Comparison of ENCODE assay signal across 8 cellular contexts in genomic region chr2:73177645-73178255, GRCh38. TPM values are rescaled to one million over a fixed set of nuclear protein-coding genes. Genes with fewer than 3 reads are reported as not detected.
A peak's percentile ranks its signal among the peaks of the same experiment; 100 is the strongest.
DNase-seq lines count a peak whose midpoint lies in the region; ATAC-seq, FAIRE-seq and TF ChIP-seq lines count a peak whose summit lies in the region.

No MANE protein-coding gene starts in this region.

- H3K27me3 ChIP-seq in left ventricle myocardium inferior (ENCODE audit: low read depth) (peaks cover 40% of the 10 kb centered on the region), keratinocyte (ENCODE audit: control insufficient read depth, extremely low read depth, insufficient read depth, low read length) (peaks cover 31% of the 10 kb centered on the region)

- no peak for FAIRE-seq in keratinocyte (lab: Jason Lieb, UNC)
- peak; percentile 17 for FAIRE-seq in urothelium cell line (lab: Jason Lieb, UNC)

- dilution Hi-C loops in keratinocyte (cut with MboI; ENCODE audit: extremely low pct_ligation_motif_present, low sequenced_read_pairs): no loop called here

- no peaks in the 10 kb centered on the region for H3K79me2 ChIP-seq in keratinocyte (ENCODE audit: control insufficient read depth, insufficient read depth, low read length)

- peak overlapping the region; percentile 86 for H3K4me3 Mint-ChIP-seq in WTC11

- H3K36me3 ChIP-seq in left ventricle myocardium inferior (no peaks in the 10 kb centered on the region), keratinocyte (ENCODE audit: control insufficient read depth in 2 of 2, extremely low read depth in 1 of 2, insufficient read depth in 2 of 2, low read length in 2 of 2) (no peaks in the 10 kb centered on the region)

- CTCF ChIA-PET in WTC11 (lab: Charles Lee): interaction anchor here (0.6 to 5.2 kb wide), 82 partner anchors 9 to 1025 kb away, joined by 3 to 179 read pairs (median 6); partner anchors contain the start of genes CCT7, EGR4, EMX1 and NOTO

- ATAC-seq in Right ventricle myocardium inferior: no peak
- ATAC-seq in WTC11: peak; percentile 33

- no peaks in the 10 kb centered on the region for H3K9me1 ChIP-seq in keratinocyte (ENCODE audit: control insufficient read depth, extremely low read depth, insufficient read depth, low read length)

- peak overlapping the region; percentile 30 for H2AFZ ChIP-seq in keratinocyte (ENCODE audit: control insufficient read depth, low read length)

- H3K4me3 ChIP-seq in left ventricle myocardium inferior (peak overlapping the region; percentile 72), keratinocyte (ENCODE audit: control insufficient read depth in 2 of 3, extremely low read depth in 1 of 3, insufficient read depth in 2 of 3, low read depth in 1 of 3, low read length in 3 of 3) (peak overlapping the region in 2 of 3 experiments; percentile 36 to 76)

- H3K9ac ChIP-seq in keratinocyte (ENCODE audit: control insufficient read depth, extremely low read depth, insufficient read depth, low read length): no peak overlapping the region

- DNase-seq in left ventricle myocardium inferior: no peak
- no peak for DNase-seq in Right ventricle myocardium inferior (ENCODE audit: missing footprints)
- DNase-seq in WTC11 (ENCODE audit: low spot score): peak; percentile 38
- no peak for DNase-seq in keratinocyte (ENCODE audit: low read depth, low spot score)
- DNase-seq in urothelium cell line (ENCODE audit: low spot score): peak; percentile 57
- DNase-seq in HK-2 (ENCODE audit: unreplicated experiment): no peak
- no peak for DNase-seq in SIG-M5 (lab: John Stamatoyannopoulos, UW)
- no peak for DNase-seq in dedifferentiated amniotic fluid mesenchymal stem cell (ENCODE audit: extremely low spot score)

- peaks cover 22% of the 10 kb centered on the region for H3K4me1 Mint-ChIP-seq in WTC11

- POLR2A ChIA-PET in WTC11 (lab: Charles Lee): interaction anchor here (0.5 to 2.2 kb wide), 5 partner anchors 21 to 285 kb away, joined by 3 to 6 read pairs (median 3); no protein-coding TSS in a partner anchor

- H3K36me3 Mint-ChIP-seq in WTC11: no peaks in the 10 kb centered on the region

- no peak overlapping the region for H3K27ac Mint-ChIP-seq in WTC11

- no peak overlapping the region for H3K27ac ChIP-seq in left ventricle myocardium inferior (replicated peaks)
- no peak overlapping the region for H3K27ac ChIP-seq in keratinocyte (ENCODE audit: control insufficient read depth, insufficient read depth, low read length)

- no peaks in the 10 kb centered on the region for H4K20me1 ChIP-seq in keratinocyte (ENCODE audit: control insufficient read depth, extremely low read depth, insufficient read depth, low read length)

- H3K9me3 ChIP-seq in left ventricle myocardium inferior (replicated peaks) (no peaks in the 10 kb centered on the region), keratinocyte (ENCODE audit: control insufficient read depth, low read depth, low read length) (no peaks in the 10 kb centered on the region)

- peak overlapping the region; percentile 95 for H3K4me2 ChIP-seq in keratinocyte (ENCODE audit: control insufficient read depth, extremely low read depth, insufficient read depth, low read depth, low read length)

- TF ChIP-seq CTCF in left ventricle myocardium inferior (IDR thresholded peaks at IDR 0.05; ENCODE audit: borderline replicate concordance): no peak
- TF ChIP-seq CTCF in WTC11 (IDR thresholded peaks at IDR 0.05): no peak
- peak in 1 of 3 experiments; percentile 4 for TF ChIP-seq CTCF in keratinocyte (optimal IDR thresholded peaks at IDR 0.05 in 1 of 3, IDR thresholded peaks at IDR 0.05 in 1 of 3, conservative IDR thresholded peaks at IDR 0.05 in 1 of 3; ENCODE audit: extremely low read depth in 1 of 3, insufficient read depth in 2 of 3, low read length in 3 of 3)

- H3K9me3 Mint-ChIP-seq in WTC11: no peaks in the 10 kb centered on the region

- intact Hi-C loops in left ventricle myocardium inferior (cut with micrococcal nuclease): no loop called here
- intact Hi-C loops in Right ventricle myocardium inferior (cut with DNase I): loop anchor here (5.0 kb wide), 3 partner anchors 185 to 405 kb away; no protein-coding TSS in a partner anchor

- H3K27me3 Mint-ChIP-seq in WTC11 (ENCODE audit: low read depth): peaks cover 97% of the 10 kb centered on the region

- H3K4me1 ChIP-seq in left ventricle myocardium inferior: peaks cover 29% of the 10 kb centered on the region
- peaks cover 19% of the 10 kb centered on the region for H3K4me1 ChIP-seq in keratinocyte (ENCODE audit: control insufficient read depth, extremely low read depth, insufficient read depth, low read length)

TF ChIP-seq in WTC11, 78 proteins besides CTCF, POLR2A, EP300 and RAD21 (continues in another document):
- no peak for TF ChIP-seq FOXJ3 (CRISPR knock-in tag; IDR thresholded peaks at IDR 0.05; ENCODE audit: borderline replicate concordance)
- TF ChIP-seq TP53 (CRISPR knock-in tag; IDR thresholded peaks at IDR 0.05): no peak
- no peak for TF ChIP-seq TEAD1 (CRISPR knock-in tag; IDR thresholded peaks at IDR 0.05)
- no peak for TF ChIP-seq SMAD4 (CRISPR knock-in tag; IDR thresholded peaks at IDR 0.05)
- TF ChIP-seq EMX1 (CRISPR knock-in tag; IDR thresholded peaks at IDR 0.05): no peak
- no peak for TF ChIP-seq STAT6 (CRISPR knock-in tag; conservative IDR thresholded peaks at IDR 0.05; ENCODE audit: low read depth)

RNA-seq across cellular contexts. Expression of gene NOTO, which starts 24.6 kb away (rescaled TPM):
- total RNA-seq in left ventricle myocardium inferior (not detected), Right ventricle myocardium inferior (not detected), WTC11 (2021) (0.15 to 0.23 TPM (median 0.18 TPM) in 3 replicates)
- not detected in 3 replicates for polyA plus RNA-seq in keratinocyte
- not detected for polyA plus RNA-seq in keratinocyte (2011; ENCODE audit: low read depth)
- not detected in 2 replicates for polyA plus RNA-seq in keratinocyte (2011; cell fraction: cytosol; rRNA removed)
- polyA plus RNA-seq in keratinocyte (2011; cell fraction: nucleus; rRNA removed): not detected in 2 replicates
- not detected in 2 replicates for polyA plus RNA-seq in keratinocyte (2012; ENCODE audit: low replicate concordance)
- not detected in 3 replicates for polyA minus RNA-seq in keratinocyte
- not detected for polyA minus RNA-seq in keratinocyte (2011; cell fraction: cytosol; rRNA and poly(A)+ RNA removed)
- polyA minus RNA-seq in keratinocyte (2011; cell fraction: nucleus; rRNA and poly(A)+ RNA removed): not detected in 2 replicates

RNA-seq across cellular contexts. Expression of gene SMYD5, which starts 36.3 kb away (rescaled TPM):
- total RNA-seq in left ventricle myocardium inferior (18.2 TPM), Right ventricle myocardium inferior (16.8 TPM), WTC11 (2021) (46.5 to 47.9 TPM (median 46.7 TPM) in 3 replicates)
- 18.6 to 24.2 TPM (median 19.8 TPM) in 3 replicates for polyA plus RNA-seq in keratinocyte
- polyA plus RNA-seq in keratinocyte (2011; ENCODE audit: low read depth): 4.0 TPM
- 17.1 and 17.4 TPM in 2 replicates for polyA plus RNA-seq in keratinocyte (2011; cell fraction: cytosol; rRNA removed)
- polyA plus RNA-seq in keratinocyte (2011; cell fraction: nucleus; rRNA removed): 34.6 and 40.0 TPM in 2 replicates
- 17.6 and 25.3 TPM in 2 replicates for polyA plus RNA-seq in keratinocyte (2012; ENCODE audit: low replicate concordance)
- 14.3 to 52.1 TPM (median 34.3 TPM) in 3 replicates for polyA minus RNA-seq in keratinocyte
- 13.4 TPM for polyA minus RNA-seq in keratinocyte (2011; cell fraction: cytosol; rRNA and poly(A)+ RNA removed)
- polyA minus RNA-seq in keratinocyte (2011; cell fraction: nucleus; rRNA and poly(A)+ RNA removed): 11.4 and 16.9 TPM in 2 replicates

RNA-seq across cellular contexts. Expression of gene PRADC1, which starts 55.3 kb away (rescaled TPM):
- 97.4 TPM for total RNA-seq in left ventricle myocardium inferior
- 88.3 TPM for total RNA-seq in Right ventricle myocardium inferior
- 11.4 to 12.9 TPM (median 12.2 TPM) in 3 replicates for total RNA-seq in WTC11 (2021)
- 7.5 to 13.1 TPM (median 8.2 TPM) in 3 replicates for polyA plus RNA-seq in keratinocyte
- 7.2 TPM for polyA plus RNA-seq in keratinocyte (2011; ENCODE audit: low read depth)
- 6.4 and 11.3 TPM in 2 replicates for polyA plus RNA-seq in keratinocyte (2011; cell fraction: cytosol; rRNA removed)
- 2.8 and 3.4 TPM in 2 replicates for polyA plus RNA-seq in keratinocyte (2011; cell fraction: nucleus; rRNA removed)
- 8.5 and 9.6 TPM in 2 replicates for polyA plus RNA-seq in keratinocyte (2012; ENCODE audit: low replicate concordance)
- 2.6 to 10.7 TPM (median 7.1 TPM) in 3 replicates for polyA minus RNA-seq in keratinocyte
- 11.3 TPM for polyA minus RNA-seq in keratinocyte (2011; cell fraction: cytosol; rRNA and poly(A)+ RNA removed)
- 1.3 and 1.4 TPM in 2 replicates for polyA minus RNA-seq in keratinocyte (2011; cell fraction: nucleus; rRNA and poly(A)+ RNA removed)

RNA-seq across cellular contexts. Expression of gene CCT7, which starts 56.4 kb away (rescaled TPM):
- total RNA-seq in left ventricle myocardium inferior (197 TPM), Right ventricle myocardium inferior (212 TPM), WTC11 (2021) (482 to 518 TPM (median 514 TPM) in 3 replicates)
- 329 to 378 TPM (median 357 TPM) in 3 replicates for polyA plus RNA-seq in keratinocyte
- 432 TPM for polyA plus RNA-seq in keratinocyte (2011; ENCODE audit: low read depth)
- polyA plus RNA-seq in keratinocyte (2011; cell fraction: cytosol; rRNA removed): 284 and 359 TPM in 2 replicates
- 233 and 249 TPM in 2 replicates for polyA plus RNA-seq in keratinocyte (2011; cell fraction: nucleus; rRNA removed)
- 225 and 369 TPM in 2 replicates for polyA plus RNA-seq in keratinocyte (2012; ENCODE audit: low replicate concordance)
- polyA minus RNA-seq in keratinocyte: 337 to 463 TPM (median 392 TPM) in 3 replicates
- polyA minus RNA-seq in keratinocyte (2011; cell fraction: cytosol; rRNA and poly(A)+ RNA removed): 226 TPM
- polyA minus RNA-seq in keratinocyte (2011; cell fraction: nucleus; rRNA and poly(A)+ RNA removed): 94.9 and 135 TPM in 2 replicates

Comparison
In these comparisons a context has a peak if more than half of its experiments do, and no peak if none do; other contexts are left out.
1. DNase-seq: peak in WTC11 (single experiment) and urothelium cell line (single experiment); none in left ventricle myocardium inferior (single experiment), Right ventricle myocardium inferior (single experiment), keratinocyte (single experiment), HK-2 (single experiment), SIG-M5 (single experiment) and dedifferentiated amniotic fluid mesenchymal stem cell (single experiment).